ENCODE assay signal across 13 cellular contexts in the genomic region with DNA sequence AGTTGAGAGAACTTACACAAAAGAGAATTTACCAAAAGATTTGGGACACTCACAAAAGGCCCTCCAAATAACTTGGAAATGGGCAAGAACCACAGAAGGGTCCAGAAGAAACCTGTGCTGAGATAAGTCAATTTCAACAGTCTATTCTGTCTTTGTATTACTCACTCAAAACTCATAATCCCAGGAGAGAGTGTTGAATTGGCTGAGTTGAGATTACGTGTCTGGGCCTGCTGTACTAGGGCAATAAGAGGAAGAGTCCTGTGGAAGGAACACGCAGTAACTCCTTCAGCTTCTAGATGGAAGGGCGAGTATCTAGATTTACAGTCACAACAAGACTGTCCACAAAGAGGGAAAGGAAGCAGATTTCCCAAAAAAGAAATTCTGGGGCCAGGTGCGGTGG.
"Had no signal": no experiment of that assay in that cellular context is flagged by ENCODE, and none has a peak within 500 bp of the region (broad histone marks: within the 10 kb centered on the region; RNA-seq: fewer than 3 reads in every experiment).

No MANE protein-coding gene starts in this region.

- H3K4me3 Mint-ChIP-seq: activated CD8-positive, alpha-beta memory T cell treated with anti-CD3 and anti-CD28 coated beads, Interleukin-2, amount 10 ng/mL, durations not matched to agents 7 days and 5 days; activated naive CD4-positive, alpha-beta T cell treated with anti-CD3 and anti-CD28 coated beads, Interleukin-2, amount 50 U/mL, for 24 hours; activated T-cell treated with anti-CD3 and anti-CD28 coated beads, Interleukin-2, amount 50 U/mL, for 24 hours; dendritic cell treated with granulocyte-macrophage colony-stimulating factor and Interleukin-4, amounts not matched to agents 40 ng/mL and 50 ng/mL, for 4 days; endodermal cell; naive thymus-derived CD4-positive, alpha-beta T cell; stimulated activated effector memory CD8-positive, alpha-beta T cell treated with anti-CD3 and anti-CD28 coated beads, Interleukin-12 subunit alpha, Interleukin-12 subunit beta, amount 100 ng/mL, for 72 hours; type B pancreatic cell had no signal

- ATAC-seq: activated CD8-positive, alpha-beta memory T cell treated with anti-CD3 and anti-CD28 coated beads, Interleukin-2, amount 10 ng/mL, durations not matched to agents 7 days and 5 days; naive thymus-derived CD4-positive, alpha-beta T cell; stimulated activated effector memory CD8-positive, alpha-beta T cell treated with anti-CD3 and anti-CD28 coated beads, Interleukin-12 subunit alpha, Interleukin-12 subunit beta, amount 100 ng/mL, for 72 hours had no signal

- H3K27ac Mint-ChIP-seq: activated CD8-positive, alpha-beta memory T cell treated with anti-CD3 and anti-CD28 coated beads, Interleukin-2, amount 10 ng/mL, durations not matched to agents 7 days and 5 days; activated naive CD4-positive, alpha-beta T cell treated with anti-CD3 and anti-CD28 coated beads, Interleukin-2, amount 50 U/mL, for 24 hours; activated T-cell treated with anti-CD3 and anti-CD28 coated beads, Interleukin-2, amount 50 U/mL, for 24 hours; dendritic cell treated with granulocyte-macrophage colony-stimulating factor and Interleukin-4, amounts not matched to agents 40 ng/mL and 50 ng/mL, for 4 days; endodermal cell; naive thymus-derived CD4-positive, alpha-beta T cell; stimulated activated effector memory CD8-positive, alpha-beta T cell treated with anti-CD3 and anti-CD28 coated beads, Interleukin-12 subunit alpha, Interleukin-12 subunit beta, amount 100 ng/mL, for 72 hours; type B pancreatic cell had no signal

- H3K9me3 Mint-ChIP-seq: activated naive CD4-positive, alpha-beta T cell treated with anti-CD3 and anti-CD28 coated beads, Interleukin-2, amount 50 U/mL, for 24 hours; activated T-cell treated with anti-CD3 and anti-CD28 coated beads, Interleukin-2, amount 50 U/mL, for 24 hours; dendritic cell treated with granulocyte-macrophage colony-stimulating factor and Interleukin-4, amounts not matched to agents 40 ng/mL and 50 ng/mL, for 4 days; endodermal cell; naive thymus-derived CD4-positive, alpha-beta T cell; stimulated activated effector memory CD8-positive, alpha-beta T cell treated with anti-CD3 and anti-CD28 coated beads, Interleukin-12 subunit alpha, Interleukin-12 subunit beta, amount 100 ng/mL, for 72 hours; type B pancreatic cell had no signal

- H3K36me3 Mint-ChIP-seq: activated CD8-positive, alpha-beta memory T cell treated with anti-CD3 and anti-CD28 coated beads, Interleukin-2, amount 10 ng/mL, durations not matched to agents 7 days and 5 days; activated naive CD4-positive, alpha-beta T cell treated with anti-CD3 and anti-CD28 coated beads, Interleukin-2, amount 50 U/mL, for 24 hours; stimulated activated effector memory CD8-positive, alpha-beta T cell treated with anti-CD3 and anti-CD28 coated beads, Interleukin-12 subunit alpha, Interleukin-12 subunit beta, amount 100 ng/mL, for 72 hours; type B pancreatic cell had no signal

- DNase-seq: activated CD4-positive, alpha-beta T cell treated with anti-CD3 and anti-CD28 coated beads, Interleukin-2, amount 50 U/mL, for 4 hours; activated CD4-positive, CD25-positive, alpha-beta regulatory T cell treated with anti-CD3 and anti-CD28 coated beads, Interleukin-2, amount 50 U/mL, for 72 hours; activated CD8-positive, alpha-beta memory T cell treated with anti-CD3 and anti-CD28 coated beads, Interleukin-2, amount 10 ng/mL, durations not matched to agents 7 days and 5 days; activated effector memory CD4-positive, alpha-beta T cell treated with Interleukin-2 at 50 U/mL for 16 hours; activated T-cell treated with anti-CD3 and anti-CD28 coated beads, Interleukin-2, amount 50 U/mL, for 24 hours; endodermal cell; hypothalamus; left cardiac atrium; naive thymus-derived CD4-positive, alpha-beta T cell had no signal

- H3K4me1 Mint-ChIP-seq: activated CD8-positive, alpha-beta memory T cell treated with anti-CD3 and anti-CD28 coated beads, Interleukin-2, amount 10 ng/mL, durations not matched to agents 7 days and 5 days; activated naive CD4-positive, alpha-beta T cell treated with anti-CD3 and anti-CD28 coated beads, Interleukin-2, amount 50 U/mL, for 24 hours; naive thymus-derived CD4-positive, alpha-beta T cell; stimulated activated effector memory CD8-positive, alpha-beta T cell treated with anti-CD3 and anti-CD28 coated beads, Interleukin-12 subunit alpha, Interleukin-12 subunit beta, amount 100 ng/mL, for 72 hours had no signal
